Comparison of ENCODE assay signal across 8 cellular contexts in genomic region chrX:49184294-49185061, GRCh38. TPM values are rescaled to one million over a fixed set of nuclear protein-coding genes. Genes with fewer than 3 reads are reported as not detected.
DNase-seq lines count a peak whose midpoint lies in the region; ATAC-seq and TF ChIP-seq lines count a peak whose summit lies in the region.

No MANE protein-coding gene starts in this region.

- intact Hi-C loops in right cardiac atrium (cut with DNase I), result no loop called here

- in situ Hi-C loops in G401 (cut with HindIII; ENCODE audit: low sequenced_read_pairs) (no loop called here), astrocyte of the cerebellum (cut with HindIII; ENCODE audit: low sequenced_read_pairs) (no loop called here)

- TF ChIP-seq CTCF in astrocyte of the cerebellum (IDR thresholded peaks at IDR 0.05; ENCODE audit: low read depth, low read length, missing control alignments), result no peak
- no peak for TF ChIP-seq CTCF in retinal pigment epithelial cell (conservative IDR thresholded peaks at IDR 0.05; ENCODE audit: low read depth, low read length)

- 5% methylated on average over 36 of the region's 39 CpGs for WGBS in right cardiac atrium

- peaks cover 4% of the 10 kb centered on the region for H3K4me1 ChIP-seq in right cardiac atrium (ENCODE audit: control insufficient read depth, insufficient read depth, low read length)

- no peaks in the 10 kb centered on the region for H3K27me3 ChIP-seq in right cardiac atrium (ENCODE audit: control insufficient read depth, insufficient read depth)

- ATAC-seq in HG02678 (IDR thresholded peaks at IDR 0.05; ENCODE audit: unreplicated experiment) (peak; percentile 37), right cardiac atrium (peak; percentile 85 to 88), HG02623 (IDR thresholded peaks at IDR 0.05; ENCODE audit: unreplicated experiment) (no peak)

- H3K4me3 ChIP-seq in astrocyte of the cerebellum (ENCODE audit: low read depth, low read length) (peak overlapping the region; percentile 55), right cardiac atrium (ENCODE audit: low read length) (peak overlapping the region; percentile 46), retinal pigment epithelial cell (ENCODE audit: low read length) (peak overlapping the region; percentile 36)

- no peaks in the 10 kb centered on the region for H3K9me3 ChIP-seq in right cardiac atrium (ENCODE audit: control insufficient read depth, low read length)

- peak overlapping the region; percentile 85 for H3K27ac ChIP-seq in right cardiac atrium (ENCODE audit: low read length)

- peak; percentile 79 for DNase-seq in G401 (ENCODE audit: low spot score)
- peak; percentile 88 for DNase-seq in NCI-H748 treated with DMSO at 0.1 percent for 48 hours (lab: John Stamatoyannopoulos, UW)
- DNase-seq in astrocyte of the cerebellum (ENCODE audit: low read depth), result peak; percentile 58
- peak; percentile 93 to 96 (median 96) for DNase-seq in right cardiac atrium
- DNase-seq in retinal pigment epithelial cell (ENCODE audit: low read depth), result peak; percentile 61
- no peak for DNase-seq in inferior parietal cortex (ENCODE audit: extremely low spot score)

RNA-seq across cellular contexts. Expression of gene PRICKLE3, which starts 1.7 kb away (rescaled TPM):
- 15.4 and 18.4 TPM in 2 replicates for total RNA-seq in G401 (2014; rRNA removed; shearing (Covaris generic))
- total RNA-seq in right cardiac atrium, result 10 to 100 TPM in 3 of 4 donors, 1 to 10 TPM in 1; 9.0 to 12.1 (median 11.0) TPM
- 8.5 TPM for polyA plus RNA-seq in right cardiac atrium

RNA-seq across cellular contexts. Expression of gene PLP2, which starts 12.8 kb away (rescaled TPM):
- 26.8 and 32.4 TPM in 2 replicates for total RNA-seq in G401 (2014; rRNA removed; shearing (Covaris generic))
- total RNA-seq in right cardiac atrium, result 10 to 100 TPM; 83.0 to 96.4 (median 87.0) TPM
- 89.0 TPM for polyA plus RNA-seq in right cardiac atrium

RNA-seq across cellular contexts. Expression of gene SYP, which starts 15.5 kb away (rescaled TPM):
- 8.7 and 13.8 TPM in 2 replicates for total RNA-seq in G401 (2014; rRNA removed; shearing (Covaris generic))
- 1 to 10 TPM; 2.1 to 3.1 (median 2.4) TPM for total RNA-seq in right cardiac atrium
- polyA plus RNA-seq in right cardiac atrium, result 3.0 TPM

RNA-seq across cellular contexts. Expression of gene MAGIX, which starts 21.9 kb away (rescaled TPM):
- total RNA-seq in G401 (2014; rRNA removed; shearing (Covaris generic)), result 2.7 and 14.2 TPM in 2 replicates
- total RNA-seq in right cardiac atrium, result 10 to 100 TPM in 3 of 4 donors, 1 to 10 TPM in 1; 9.0 to 16.6 (median 15.4) TPM
- polyA plus RNA-seq in right cardiac atrium, result 16.5 TPM

RNA-seq across cellular contexts. Expression of gene CACNA1F, which starts 48.7 kb away (rescaled TPM):
- total RNA-seq in G401 (2014; rRNA removed; shearing (Covaris generic)), result not detected in 2 replicates
- under 1 TPM; 0.17 to 0.78 (median 0.19) TPM for total RNA-seq in right cardiac atrium
- polyA plus RNA-seq in right cardiac atrium, result 0.09 TPM
